In the genomic region with DNA sequence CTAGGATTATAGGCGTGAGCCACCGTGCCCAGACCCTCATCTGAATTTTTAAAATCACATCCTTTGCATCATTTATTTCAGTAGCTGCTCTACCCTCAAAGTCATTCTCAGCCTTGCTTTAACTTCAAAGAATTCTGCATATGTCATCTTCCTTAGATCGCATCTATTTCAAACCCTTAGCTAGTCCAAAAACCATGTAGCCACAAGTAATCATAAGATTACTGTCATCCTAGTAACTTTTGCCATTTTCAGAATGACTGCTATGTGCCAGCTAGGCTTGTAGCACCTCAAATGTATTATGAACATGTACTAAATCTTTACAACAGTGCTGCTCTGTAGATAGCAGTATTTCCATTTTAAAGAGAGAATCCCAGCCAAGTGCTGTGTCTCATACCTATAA, we compare ENCODE assay signal across 15 cellular contexts. TPM values are rescaled to one million over a fixed set of nuclear protein-coding genes. Genes with fewer than 3 reads are reported as not detected.
DNase-seq lines count a peak whose midpoint lies in the region; ATAC-seq and TF ChIP-seq lines count a peak whose summit lies in the region.
"Had no signal": no experiment of that assay in that cellular context is flagged by ENCODE, and none has a peak within 500 bp of the region (broad histone marks: within the 10 kb centered on the region; RNA-seq: fewer than 3 reads in every experiment).

No MANE protein-coding gene starts in this region.

- TF ChIP-seq CTCF in natural killer cell (IDR thresholded peaks at IDR 0.05) = no peak

- no peak for DNase-seq in activated CD4-positive, alpha-beta T cell treated with anti-CD3 and anti-CD28 coated beads for 36 hours
- no peak for DNase-seq in activated CD4-positive, alpha-beta T cell treated with anti-CD3 and anti-CD28 coated beads, Interleukin-2, amount 10 ng/mL, durations not matched to agents 7 days and 5 days
- DNase-seq in activated T-cell treated with anti-CD3 and anti-CD28 coated beads, Interleukin-2, amount 50 U/mL, for 4 hours = no peak
- no peak for DNase-seq in activated T-cell treated with anti-CD3 and anti-CD28 coated beads, Interleukin-2, amount 50 U/mL, for 1 hour
- DNase-seq in natural killer cell treated with Interleukin-12 subunit alpha and Interleukin-12 subunit beta and Interleukin-15 and Interleukin-18, amount 100 ng/mL, for 72 hours (ENCODE audit: low spot score) = no peak
- DNase-seq in natural killer cell (no peak), NCI-H774 (lab: John Stamatoyannopoulos, UW) (no peak)
- no peak for DNase-seq in stimulated activated naive CD8-positive, alpha-beta T cell treated with anti-CD3 and anti-CD28 coated beads, Interleukin-15, amount 100 ng/mL, for 72 hours
- DNase-seq: 8988T; CD4-positive, alpha-beta memory T cell; DMS153; DMS79 treated with DMSO at 0.1 percent for 48 hours; GF-D8; H9 had no signal

- POLR2A ChIA-PET in activated CD4-positive, alpha-beta T cell treated with anti-CD3 and anti-CD28 coated beads for 36 hours (lab: Charles Lee) = no interaction called here
- POLR2A ChIA-PET in activated CD4-positive, alpha-beta T cell treated with anti-CD3 and anti-CD28 coated beads, Interleukin-2, amount 10 ng/mL, durations not matched to agents 7 days and 5 days (lab: Charles Lee) = no interaction called here

- H3K27me3 Mint-ChIP-seq in activated CD4-positive, alpha-beta T cell treated with anti-CD3 and anti-CD28 coated beads for 36 hours = no peaks in the 10 kb centered on the region
- no peaks in the 10 kb centered on the region for H3K27me3 Mint-ChIP-seq in activated CD4-positive, alpha-beta T cell treated with anti-CD3 and anti-CD28 coated beads, Interleukin-2, amount 10 ng/mL, durations not matched to agents 7 days and 5 days
- no peaks in the 10 kb centered on the region for H3K27me3 Mint-ChIP-seq in activated T-cell treated with anti-CD3 and anti-CD28 coated beads, Interleukin-2, amount 50 U/mL, for 4 hours (ENCODE audit: low read depth)
- H3K27me3 Mint-ChIP-seq in natural killer cell treated with Interleukin-12 subunit alpha and Interleukin-12 subunit beta and Interleukin-15 and Interleukin-18, amount 100 ng/mL, for 72 hours = peaks cover 0 to 3% of the 10 kb centered on the region in 2 donors
- no peaks in the 10 kb centered on the region for H3K27me3 Mint-ChIP-seq in natural killer cell (ENCODE audit: low read depth in 2 of 2)
- no peaks in the 10 kb centered on the region for H3K27me3 Mint-ChIP-seq in stimulated activated naive CD8-positive, alpha-beta T cell treated with anti-CD3 and anti-CD28 coated beads, Interleukin-15, amount 100 ng/mL, for 72 hours
- H3K27me3 Mint-ChIP-seq: CD4-positive, alpha-beta memory T cell had no signal

- no peak overlapping the region for H3K4me3 Mint-ChIP-seq in activated CD4-positive, alpha-beta T cell treated with anti-CD3 and anti-CD28 coated beads for 36 hours
- H3K4me3 Mint-ChIP-seq in activated CD4-positive, alpha-beta T cell treated with anti-CD3 and anti-CD28 coated beads, Interleukin-2, amount 10 ng/mL, durations not matched to agents 7 days and 5 days = no peak overlapping the region
- H3K4me3 Mint-ChIP-seq in activated T-cell treated with anti-CD3 and anti-CD28 coated beads, Interleukin-2, amount 50 U/mL, for 4 hours = no peak overlapping the region
- H3K4me3 Mint-ChIP-seq in natural killer cell treated with Interleukin-12 subunit alpha and Interleukin-12 subunit beta and Interleukin-15 and Interleukin-18, amount 100 ng/mL, for 72 hours = peak overlapping the region; percentile 32
- no peak overlapping the region for H3K4me3 Mint-ChIP-seq in natural killer cell
- H3K4me3 Mint-ChIP-seq in stimulated activated naive CD8-positive, alpha-beta T cell treated with anti-CD3 and anti-CD28 coated beads, Interleukin-15, amount 100 ng/mL, for 72 hours = no peak overlapping the region
- H3K4me3 Mint-ChIP-seq: CD14-positive monocyte; CD4-positive, alpha-beta memory T cell; H9 had no signal

- peak; percentile 96 for ATAC-seq in activated CD4-positive, alpha-beta T cell treated with anti-CD3 and anti-CD28 coated beads for 36 hours
- ATAC-seq in activated T-cell treated with anti-CD3 and anti-CD28 coated beads, Interleukin-2, amount 50 U/mL, for 4 hours = peak; percentile 48 to 71
- peak; percentile 79 to 91 for ATAC-seq in natural killer cell treated with Interleukin-12 subunit alpha and Interleukin-12 subunit beta and Interleukin-15 and Interleukin-18, amount 100 ng/mL, for 72 hours
- ATAC-seq in natural killer cell = no peak
- peak; percentile 94 for ATAC-seq in stimulated activated naive CD8-positive, alpha-beta T cell treated with anti-CD3 and anti-CD28 coated beads, Interleukin-15, amount 100 ng/mL, for 72 hours

- CTCF ChIA-PET in activated CD4-positive, alpha-beta T cell treated with anti-CD3 and anti-CD28 coated beads for 36 hours (lab: Charles Lee) = interaction anchor here (0.6 to 1.1 kb wide), 3 partner anchors 24 to 213 kb away, joined by 3 to 4 read pairs (median 3); no protein-coding TSS in a partner anchor
- CTCF ChIA-PET in activated CD4-positive, alpha-beta T cell treated with anti-CD3 and anti-CD28 coated beads, Interleukin-2, amount 10 ng/mL, durations not matched to agents 7 days and 5 days (lab: Charles Lee) = interaction anchor here (0.6 to 2.4 kb wide), 2 partner anchors 10 to 102 kb away, joined by 4 to 7 read pairs; no protein-coding TSS in a partner anchor

- intact Hi-C loops in activated CD4-positive, alpha-beta T cell treated with anti-CD3 and anti-CD28 coated beads for 36 hours (cut with DNase I, micrococcal nuclease) = loop anchor here in 1 of 2 experiments (2.0 kb wide), 1 partner anchor 58 kb away; no protein-coding TSS in a partner anchor
- intact Hi-C loops in natural killer cell (cut with micrococcal nuclease) = no loop called here

- no peaks in the 10 kb centered on the region for H3K36me3 Mint-ChIP-seq in activated CD4-positive, alpha-beta T cell treated with anti-CD3 and anti-CD28 coated beads for 36 hours (ENCODE audit: low read depth)
- H3K36me3 Mint-ChIP-seq in activated CD4-positive, alpha-beta T cell treated with anti-CD3 and anti-CD28 coated beads, Interleukin-2, amount 10 ng/mL, durations not matched to agents 7 days and 5 days (ENCODE audit: low read depth) = peaks cover 2% of the 10 kb centered on the region
- H3K36me3 Mint-ChIP-seq in activated T-cell treated with anti-CD3 and anti-CD28 coated beads, Interleukin-2, amount 50 U/mL, for 4 hours (ENCODE audit: insufficient read depth) = no peaks in the 10 kb centered on the region
- no peaks in the 10 kb centered on the region for H3K36me3 Mint-ChIP-seq in natural killer cell treated with Interleukin-12 subunit alpha and Interleukin-12 subunit beta and Interleukin-15 and Interleukin-18, amount 100 ng/mL, for 72 hours
- no peaks in the 10 kb centered on the region for H3K36me3 Mint-ChIP-seq in natural killer cell
- H3K36me3 Mint-ChIP-seq: CD14-positive monocyte; CD4-positive, alpha-beta memory T cell had no signal

- peaks cover 3% of the 10 kb centered on the region for H3K9me3 Mint-ChIP-seq in activated CD4-positive, alpha-beta T cell treated with anti-CD3 and anti-CD28 coated beads for 36 hours (ENCODE audit: low read depth)
- peaks cover 4% of the 10 kb centered on the region for H3K9me3 Mint-ChIP-seq in activated CD4-positive, alpha-beta T cell treated with anti-CD3 and anti-CD28 coated beads, Interleukin-2, amount 10 ng/mL, durations not matched to agents 7 days and 5 days
- no peaks in the 10 kb centered on the region for H3K9me3 Mint-ChIP-seq in activated T-cell treated with anti-CD3 and anti-CD28 coated beads, Interleukin-2, amount 50 U/mL, for 4 hours
- H3K9me3 Mint-ChIP-seq in natural killer cell treated with Interleukin-12 subunit alpha and Interleukin-12 subunit beta and Interleukin-15 and Interleukin-18, amount 100 ng/mL, for 72 hours = no peaks in the 10 kb centered on the region
- H3K9me3 Mint-ChIP-seq in natural killer cell = no peaks in the 10 kb centered on the region
- H3K9me3 Mint-ChIP-seq in stimulated activated naive CD8-positive, alpha-beta T cell treated with anti-CD3 and anti-CD28 coated beads, Interleukin-15, amount 100 ng/mL, for 72 hours = no peaks in the 10 kb centered on the region
- H3K9me3 Mint-ChIP-seq: CD4-positive, alpha-beta memory T cell; H9 had no signal

- H3K27ac Mint-ChIP-seq in activated CD4-positive, alpha-beta T cell treated with anti-CD3 and anti-CD28 coated beads for 36 hours = no peak overlapping the region
- H3K27ac Mint-ChIP-seq in activated CD4-positive, alpha-beta T cell treated with anti-CD3 and anti-CD28 coated beads, Interleukin-2, amount 10 ng/mL, durations not matched to agents 7 days and 5 days = no peak overlapping the region
- peak overlapping the region in 1 of 2 donors; percentile 68 for H3K27ac Mint-ChIP-seq in natural killer cell treated with Interleukin-12 subunit alpha and Interleukin-12 subunit beta and Interleukin-15 and Interleukin-18, amount 100 ng/mL, for 72 hours
- H3K27ac Mint-ChIP-seq in natural killer cell = no peak overlapping the region
- H3K27ac Mint-ChIP-seq in stimulated activated naive CD8-positive, alpha-beta T cell treated with anti-CD3 and anti-CD28 coated beads, Interleukin-15, amount 100 ng/mL, for 72 hours = no peak overlapping the region
- H3K27ac Mint-ChIP-seq: H9 had no signal

- peaks cover 20% of the 10 kb centered on the region for H3K4me1 Mint-ChIP-seq in activated CD4-positive, alpha-beta T cell treated with anti-CD3 and anti-CD28 coated beads for 36 hours
- H3K4me1 Mint-ChIP-seq in activated CD4-positive, alpha-beta T cell treated with anti-CD3 and anti-CD28 coated beads, Interleukin-2, amount 10 ng/mL, durations not matched to agents 7 days and 5 days = peaks cover 31% of the 10 kb centered on the region
- H3K4me1 Mint-ChIP-seq in activated T-cell treated with anti-CD3 and anti-CD28 coated beads, Interleukin-2, amount 50 U/mL, for 4 hours (ENCODE audit: low read depth) = peaks cover 17% of the 10 kb centered on the region
- peaks cover 20 to 42% of the 10 kb centered on the region in 2 donors for H3K4me1 Mint-ChIP-seq in natural killer cell treated with Interleukin-12 subunit alpha and Interleukin-12 subunit beta and Interleukin-15 and Interleukin-18, amount 100 ng/mL, for 72 hours (ENCODE audit: low read depth in 2 of 2)
- H3K4me1 Mint-ChIP-seq in natural killer cell = peaks cover 0 to 11% of the 10 kb centered on the region in 2 donors
- H3K4me1 Mint-ChIP-seq in stimulated activated naive CD8-positive, alpha-beta T cell treated with anti-CD3 and anti-CD28 coated beads, Interleukin-15, amount 100 ng/mL, for 72 hours = peaks cover 26% of the 10 kb centered on the region

RNA-seq across cellular contexts. Expression of a gene that starts 45.5 kb away (rescaled TPM):
- total RNA-seq in activated CD4-positive, alpha-beta T cell treated with anti-CD3 and anti-CD28 coated beads for 36 hours = 1 to 10 TPM; 6.1 to 6.2 TPM
- 10 to 100 TPM; 30.2 to 33.5 TPM for total RNA-seq in activated CD4-positive, alpha-beta T cell treated with anti-CD3 and anti-CD28 coated beads, Interleukin-2, amount 10 ng/mL, durations not matched to agents 7 days and 5 days
- total RNA-seq in activated T-cell treated with anti-CD3 and anti-CD28 coated beads, Interleukin-2, amount 50 U/mL, for 4 hours = 10 to 100 TPM in 2 of 3 donors, 1 to 10 TPM in 1; 9.9 to 12.6 (median 10.9) TPM
- total RNA-seq in natural killer cell treated with Interleukin-12 subunit alpha and Interleukin-12 subunit beta and Interleukin-15 and Interleukin-18, amount 100 ng/mL, for 72 hours = 10 to 100 TPM; 68.6 to 68.9 TPM
- total RNA-seq in natural killer cell = 100 to 1,000 TPM; 109 to 114 (median 112) TPM

Comparison
In these comparisons a context has a peak if more than half of its experiments do, and no peak if none do; other contexts are left out.
1. ATAC-seq: peak in activated CD4-positive, alpha-beta T cell treated with anti-CD3 and anti-CD28 coated beads for 36 hours (single experiment), activated T-cell treated with anti-CD3 and anti-CD28 coated beads, Interleukin-2, amount 50 U/mL, for 4 hours (2 of 2), natural killer cell treated with Interleukin-12 subunit alpha and Interleukin-12 subunit beta and Interleukin-15 and Interleukin-18, amount 100 ng/mL, for 72 hours (2 of 2) and stimulated activated naive CD8-positive, alpha-beta T cell treated with anti-CD3 and anti-CD28 coated beads, Interleukin-15, amount 100 ng/mL, for 72 hours (single experiment); none in natural killer cell (0 of 3).